In the genomic region with DNA sequence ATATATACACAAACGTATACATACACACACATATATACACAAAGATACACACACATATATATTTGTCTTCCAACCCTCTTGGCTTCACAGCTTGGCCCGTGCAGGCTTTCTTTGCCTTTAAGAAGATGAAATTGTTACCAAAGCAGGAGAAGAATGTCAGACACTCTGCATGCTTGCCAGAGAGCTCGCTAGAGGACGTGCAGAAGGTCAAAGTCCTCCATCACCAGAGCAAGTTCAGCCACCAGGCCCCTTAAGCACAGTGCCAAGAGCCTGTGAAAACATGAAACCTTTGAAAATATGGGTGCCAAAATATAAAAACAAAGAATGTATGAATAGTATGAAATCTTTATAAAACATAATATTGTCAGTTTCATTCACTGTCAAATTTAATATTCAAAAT, we compare ENCODE assay signal across 1 cellular context.
TF ChIP-seq lines count a peak whose summit lies in the region.

No MANE protein-coding gene starts in this region.

TF ChIP-seq in A549, 52 proteins besides CTCF, POLR2A, EP300 and RAD21 (continued from another document):
- TF ChIP-seq, protein P1, sequence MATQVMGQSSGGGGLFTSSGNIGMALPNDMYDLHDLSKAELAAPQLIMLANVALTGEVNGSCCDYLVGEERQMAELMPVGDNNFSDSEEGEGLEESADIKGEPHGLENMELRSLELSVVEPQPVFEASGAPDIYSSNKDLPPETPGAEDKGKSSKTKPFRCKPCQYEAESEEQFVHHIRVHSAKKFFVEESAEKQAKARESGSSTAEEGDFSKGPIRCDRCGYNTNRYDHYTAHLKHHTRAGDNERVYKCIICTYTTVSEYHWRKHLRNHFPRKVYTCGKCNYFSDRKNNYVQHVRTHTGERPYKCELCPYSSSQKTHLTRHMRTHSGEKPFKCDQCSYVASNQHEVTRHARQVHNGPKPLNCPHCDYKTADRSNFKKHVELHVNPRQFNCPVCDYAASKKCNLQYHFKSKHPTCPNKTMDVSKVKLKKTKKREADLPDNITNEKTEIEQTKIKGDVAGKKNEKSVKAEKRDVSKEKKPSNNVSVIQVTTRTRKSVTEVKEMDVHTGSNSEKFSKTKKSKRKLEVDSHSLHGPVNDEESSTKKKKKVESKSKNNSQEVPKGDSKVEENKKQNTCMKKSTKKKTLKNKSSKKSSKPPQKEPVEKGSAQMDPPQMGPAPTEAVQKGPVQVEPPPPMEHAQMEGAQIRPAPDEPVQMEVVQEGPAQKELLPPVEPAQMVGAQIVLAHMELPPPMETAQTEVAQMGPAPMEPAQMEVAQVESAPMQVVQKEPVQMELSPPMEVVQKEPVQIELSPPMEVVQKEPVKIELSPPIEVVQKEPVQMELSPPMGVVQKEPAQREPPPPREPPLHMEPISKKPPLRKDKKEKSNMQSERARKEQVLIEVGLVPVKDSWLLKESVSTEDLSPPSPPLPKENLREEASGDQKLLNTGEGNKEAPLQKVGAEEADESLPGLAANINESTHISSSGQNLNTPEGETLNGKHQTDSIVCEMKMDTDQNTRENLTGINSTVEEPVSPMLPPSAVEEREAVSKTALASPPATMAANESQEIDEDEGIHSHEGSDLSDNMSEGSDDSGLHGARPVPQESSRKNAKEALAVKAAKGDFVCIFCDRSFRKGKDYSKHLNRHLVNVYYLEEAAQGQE (IDR thresholded peaks at IDR 0.05), result no peak
- no peak for TF ChIP-seq HOXB13 (CRISPR knock-in tag; IDR thresholded peaks at IDR 0.05; ENCODE audit: low read depth)
- no peak for TF ChIP-seq POLR2AphosphoS2 (conservative IDR thresholded peaks at IDR 0.05; ENCODE audit: low read length)
- TF ChIP-seq HEYL (CRISPR knock-in tag; IDR thresholded peaks at IDR 0.05), result no peak
- TF ChIP-seq, protein P2, sequence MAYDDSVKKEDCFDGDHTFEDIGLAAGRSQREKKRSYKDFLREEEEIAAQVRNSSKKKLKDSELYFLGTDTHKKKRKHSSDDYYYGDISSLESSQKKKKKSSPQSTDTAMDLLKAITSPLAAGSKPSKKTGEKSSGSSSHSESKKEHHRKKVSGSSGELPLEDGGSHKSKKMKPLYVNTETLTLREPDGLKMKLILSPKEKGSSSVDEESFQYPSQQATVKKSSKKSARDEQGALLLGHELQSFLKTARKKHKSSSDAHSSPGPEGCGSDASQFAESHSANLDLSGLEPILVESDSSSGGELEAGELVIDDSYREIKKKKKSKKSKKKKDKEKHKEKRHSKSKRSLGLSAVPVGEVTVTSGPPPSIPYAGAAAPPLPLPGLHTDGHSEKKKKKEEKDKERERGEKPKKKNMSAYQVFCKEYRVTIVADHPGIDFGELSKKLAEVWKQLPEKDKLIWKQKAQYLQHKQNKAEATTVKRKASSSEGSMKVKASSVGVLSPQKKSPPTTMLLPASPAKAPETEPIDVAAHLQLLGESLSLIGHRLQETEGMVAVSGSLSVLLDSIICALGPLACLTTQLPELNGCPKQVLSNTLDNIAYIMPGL (CRISPR knock-in tag; IDR thresholded peaks at IDR 0.05; ENCODE audit: borderline replicate concordance), result no peak
- TF ChIP-seq MYC (IDR thresholded peaks at IDR 0.05; ENCODE audit: borderline replicate concordance, low read length), result no peak
